In the genomic region with DNA sequence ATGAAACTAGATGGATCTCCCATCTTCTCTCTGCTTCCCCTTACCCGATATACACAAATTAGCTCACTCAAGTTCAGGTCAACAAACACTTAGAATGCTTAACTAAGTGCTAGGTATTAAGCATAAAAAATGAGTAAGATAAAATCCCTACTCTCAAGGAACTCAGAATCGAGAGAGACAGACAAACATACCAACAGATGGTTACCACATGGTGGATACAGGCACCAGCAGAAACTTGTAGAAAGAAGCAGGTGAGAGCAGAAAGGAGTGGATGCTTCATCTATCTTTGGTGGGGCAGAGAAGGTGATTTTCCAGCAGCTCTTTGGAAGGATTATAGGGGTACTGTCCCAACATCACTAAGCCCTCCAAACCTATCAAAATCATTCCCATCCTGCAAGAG, we compare ENCODE assay signal across 6 cellular contexts. TPM values are rescaled to one million over a fixed set of nuclear protein-coding genes. Genes with fewer than 3 reads are reported as not detected.
"Had no signal": no experiment of that assay in that cellular context is flagged by ENCODE, and none has a peak within 500 bp of the region (broad histone marks: within the 10 kb centered on the region; RNA-seq: fewer than 3 reads in every experiment).

No MANE protein-coding gene starts in this region.

- H3K4me3 Mint-ChIP-seq: GM23338, H9 had no signal

- H2AFZ ChIP-seq: GM23338 had no signal

- DNase-seq: H9 had no signal

- ATAC-seq: K562 had no signal

- H3K4me3 ChIP-seq: GM23338, K562 had no signal

- H3K9me3 Mint-ChIP-seq: GM23338 had no signal

- H3K27ac Mint-ChIP-seq: GM23338, H9 had no signal

- H3K4me2 ChIP-seq: GM23338 had no signal

RNA-seq across cellular contexts. Expression of a gene that starts 32.2 kb away (rescaled TPM):
- total RNA-seq: GM23338, H1, H9, HT-29, IMR-90, K562 had no signal
